9 cellular contexts compared by ENCODE assay signal in the genomic region with DNA sequence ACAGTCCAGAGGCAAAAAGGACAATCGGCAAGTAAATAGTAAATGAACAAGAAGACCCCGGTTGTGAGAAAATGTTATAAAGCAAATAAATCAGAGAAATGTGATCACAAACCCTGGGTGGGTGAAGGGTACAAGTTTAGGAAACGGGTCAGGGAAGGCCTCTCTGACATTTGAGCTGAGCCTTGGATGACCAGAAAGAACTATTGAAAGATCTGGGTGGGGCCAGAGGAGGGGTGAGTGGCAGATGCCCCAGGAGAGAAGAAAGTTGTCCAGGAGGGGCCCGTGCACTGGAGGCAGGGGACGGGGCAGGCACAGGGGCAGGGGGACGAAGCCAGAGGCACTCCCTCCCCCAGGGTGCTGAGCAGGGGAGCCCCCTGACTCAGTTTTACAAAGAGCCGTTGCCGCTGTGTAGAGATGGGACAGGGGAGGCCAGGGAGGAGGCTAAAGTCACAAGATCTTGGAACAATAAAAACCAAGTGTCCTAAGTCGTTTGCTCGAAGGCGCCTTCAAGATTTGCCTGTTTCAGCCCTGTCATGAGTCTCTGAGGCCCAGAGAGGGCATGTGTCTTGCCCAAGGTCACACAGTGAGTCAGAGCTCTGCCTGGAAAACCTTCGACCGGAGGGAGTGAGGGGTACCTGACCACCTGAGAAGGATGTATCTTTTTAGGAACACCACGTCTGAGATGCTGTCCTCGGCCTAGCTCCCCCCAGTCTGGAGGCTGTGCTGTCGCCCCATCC. TPM values are rescaled to one million over a fixed set of nuclear protein-coding genes. Genes with fewer than 3 reads are reported as not detected.
DNase-seq lines count a peak whose midpoint lies in the region; ATAC-seq and TF ChIP-seq lines count a peak whose summit lies in the region.
"Had no signal": no experiment of that assay in that cellular context is flagged by ENCODE, and none has a peak within 500 bp of the region (broad histone marks: within the 10 kb centered on the region; RNA-seq: fewer than 3 reads in every experiment).

No MANE protein-coding gene starts in this region.

- intact Hi-C loops in spleen (cut with DNase I; ENCODE audit: low total_unique reads), result loop anchor here (10.0 kb wide), 1 partner anchor 49 kb away; no protein-coding TSS in a partner anchor

- DNase-seq in H7, result peak; percentile 65
- no peak for DNase-seq in SJCRH30
- DNase-seq in spleen, result no peak
- DNase-seq in NCI-H526 (lab: John Stamatoyannopoulos, UW), result no peak
- DNase-seq: H9, MV-4-11 had no signal

- ATAC-seq in gastroesophageal sphincter (no peak), HG03439 (IDR thresholded peaks at IDR 0.05; ENCODE audit: unreplicated experiment) (no peak), HG03457 (IDR thresholded peaks at IDR 0.05; ENCODE audit: unreplicated experiment) (no peak)

- H3K4me1 ChIP-seq in SJCRH30 (peaks cover 15% of the 10 kb centered on the region; the same call in 1 of the 2 replicates), gastroesophageal sphincter (peaks cover 0 to 45% (median 26%) of the 10 kb centered on the region in 3 donors), spleen (peaks cover 14 to 35% (median 29%) of the 10 kb centered on the region in 6 donors)

- 60 to 89% methylated on average over 6 to 8 of the region's 16 CpGs for WGBS in gastroesophageal sphincter (ENCODE audit: low coverage in 1 of 2), 2 donors
- WGBS in spleen, 5 donors, result 77 to 82% (median 79%) methylated on average over 15 to 16 of the region's 16 CpGs

- no peaks in the 10 kb centered on the region for H3K9me3 ChIP-seq in SJCRH30 (replicated peaks)
- H3K9me3 ChIP-seq in gastroesophageal sphincter, result peaks cover 0 to 2% (median 0%) of the 10 kb centered on the region in 3 donors
- peaks cover 0 to under 1% (median 0%) of the 10 kb centered on the region in 8 donors for H3K9me3 ChIP-seq in spleen

- H3K36me3 ChIP-seq in H7 (replicated peaks; ENCODE audit: control insufficient read depth, insufficient read depth, low read length) (no peaks in the 10 kb centered on the region), SJCRH30 (no peaks in the 10 kb centered on the region), gastroesophageal sphincter (no peaks in the 10 kb centered on the region), spleen (no peaks in the 10 kb centered on the region)

- no peak for TF ChIP-seq EP300 in gastroesophageal sphincter (IDR thresholded peaks at IDR 0.05)

- H3K27ac ChIP-seq in SJCRH30, result peak overlapping the region; percentile 37; the same call in 1 of the 2 replicates
- peak overlapping the region in 3 of 4 donors; percentile 30 to 78 (median 60) for H3K27ac ChIP-seq in gastroesophageal sphincter
- peak overlapping the region in 6 of 8 donors; percentile 51 to 71 (median 64) for H3K27ac ChIP-seq in spleen

- H3K27me3 ChIP-seq in H7 (ENCODE audit: control insufficient read depth, insufficient read depth, low read length) (no peaks in the 10 kb centered on the region; the same call in 1 of the 2 replicates), SJCRH30 (peaks cover 6% of the 10 kb centered on the region; the same call in 1 of the 2 replicates), gastroesophageal sphincter (no peaks in the 10 kb centered on the region), spleen (replicated peaks in 1 of 7) (peaks cover 0 to 59% (median 16%) of the 10 kb centered on the region in 7 donors)

- TF ChIP-seq CTCF in gastroesophageal sphincter (IDR thresholded peaks at IDR 0.05) (no peak), spleen (IDR thresholded peaks at IDR 0.05 in 8 of 11, conservative IDR thresholded peaks at IDR 0.05 in 3 of 11) (no peak)

- H3K4me3 ChIP-seq in H7 (ENCODE audit: insufficient read depth, low read depth, low read length), result no peak overlapping the region
- no peak overlapping the region for H3K4me3 ChIP-seq in SJCRH30
- H3K4me3 ChIP-seq in gastroesophageal sphincter, result no peak overlapping the region
- no peak overlapping the region for H3K4me3 ChIP-seq in spleen

- TF ChIP-seq POLR2A in gastroesophageal sphincter (IDR thresholded peaks at IDR 0.05) (no peak), spleen (IDR thresholded peaks at IDR 0.05) (no peak)

RNA-seq across cellular contexts. Expression of a gene that starts 10.8 kb away (rescaled TPM):
- total RNA-seq in H7 (2014; rRNA removed; shearing (Covaris generic)), result 7.2 and 8.5 TPM in 2 replicates
- 0.05 and 0.26 TPM in 2 replicates for total RNA-seq in SJCRH30 (2014; rRNA removed; shearing (Covaris generic))
- total RNA-seq in gastroesophageal sphincter (10 to 100 TPM in 3 of 4 donors, 1 to 10 TPM in 1; 7.1 to 27.9 (median 15.1) TPM), spleen (10 to 100 TPM in 2 of 7 donors, 1 to 10 TPM in 5; 2.4 to 20.5 (median 9.3) TPM)
- polyA plus RNA-seq in spleen, result 1 to 10 TPM; 1.7 to 8.2 (median 2.0) TPM
